8 cellular contexts compared by ENCODE assay signal in genomic region chr17:64448665-64449512, GRCh38. TPM values are rescaled to one million over a fixed set of nuclear protein-coding genes. Genes with fewer than 3 reads are reported as not detected.
A peak's percentile ranks its signal among the peaks of the same experiment; 100 is the strongest.
DNase-seq lines count a peak whose midpoint lies in the region; ATAC-seq and TF ChIP-seq lines count a peak whose summit lies in the region.

Gene MILR1 (plus strand): TSS chr17:64449115. CDS start chr17:64449169, 54 bp downstream.

- H3K9me3 ChIP-seq in SU-DHL-6 (ENCODE audit: insufficient read depth, low read length) (no peaks in the 10 kb centered on the region), skeletal muscle satellite cell (replicated peaks; ENCODE audit: low read length) (no peaks in the 10 kb centered on the region), Caco-2 (no peaks in the 10 kb centered on the region)

- POLR2A ChIA-PET in Caco-2 (lab: Charles Lee): no interaction called here

- H3K4me3 Mint-ChIP-seq in Caco-2 (ENCODE audit: unreplicated experiment): no peak within 1 kb of the TSS

- CTCF ChIA-PET in Caco-2 (lab: Charles Lee): interaction anchor here (0.6 kb wide), 1 partner anchor 70 kb away, joined by 3 read pairs; no protein-coding TSS in a partner anchor

- no peak within 1 kb of the TSS for H3K27ac Mint-ChIP-seq in Caco-2 (ENCODE audit: unreplicated experiment)

- no peaks in the 10 kb centered on the region for H3F3A ChIP-seq in SU-DHL-6 (ENCODE audit: insufficient read depth)

- H3K36me3 ChIP-seq in SU-DHL-6 (ENCODE audit: low read length) (no peaks in the 10 kb centered on the region), skeletal muscle satellite cell (ENCODE audit: insufficient read depth, low read length) (no peaks in the 10 kb centered on the region), Caco-2 (ENCODE audit: control insufficient read depth, insufficient read depth, low read length) (no peaks in the 10 kb centered on the region)

- H3K4me3 ChIP-seq in SU-DHL-6 (ENCODE audit: insufficient read depth, low read length, poor library complexity, severe bottlenecking) (peak within 1 kb of the TSS; percentile 42), skeletal muscle satellite cell (ENCODE audit: low read length) (peak within 1 kb of the TSS; percentile 53), Caco-2 (ENCODE audit: low read depth, low read length) (no peak within 1 kb of the TSS)

- no peaks in the 10 kb centered on the region for H3K36me3 Mint-ChIP-seq in Caco-2 (ENCODE audit: insufficient read depth, unreplicated experiment)

- DNase-seq in AG20443 (ENCODE audit: low spot score) (peak; percentile 82), foreskin keratinocyte (peak; percentile 30 to 42), Caco-2 (no peak)
- no peak for DNase-seq in stimulated activated CD4-positive, alpha-beta T cell treated with anti-CD3 and anti-CD28 coated beads, Interleukin-1b, Interleukin-23, amount 100 ng/mL, for 48 hours
- DNase-seq in activated CD8-positive, alpha-beta memory T cell treated with anti-CD3 and anti-CD28 coated beads, Interleukin-2, amount 50 U/mL, for 4 hours: no peak

- H3K4me2 ChIP-seq in SU-DHL-6 (ENCODE audit: low read depth, low read length, poor library complexity, severe bottlenecking): peak within 1 kb of the TSS; percentile 62
- H3K4me2 ChIP-seq in skeletal muscle satellite cell (ENCODE audit: low read length): peak within 1 kb of the TSS; percentile 73

- intact Hi-C loops in Caco-2 (cut with micrococcal nuclease; ENCODE audit: unreplicated experiment): no loop called here

- H3K9me2 ChIP-seq in SU-DHL-6 (replicated peaks; ENCODE audit: insufficient read depth, low read length): no peaks in the 10 kb centered on the region

- H3K79me2 ChIP-seq in SU-DHL-6 (ENCODE audit: insufficient read depth, low read length): no peaks in the 10 kb centered on the region

- H4K20me1 ChIP-seq in SU-DHL-6 (ENCODE audit: low read depth, low read length): no peaks in the 10 kb centered on the region

- TF ChIP-seq CTCF in SU-DHL-6 (IDR thresholded peaks at IDR 0.05; ENCODE audit: insufficient read depth, low read length, poor library complexity, severe bottlenecking) (no peak), foreskin keratinocyte (conservative IDR thresholded peaks at IDR 0.05) (no peak), Caco-2 (IDR thresholded peaks at IDR 0.05; ENCODE audit: insufficient read depth in 1 of 2, low read depth in 1 of 2, low read length in 1 of 2, severe bottlenecking in 1 of 2, unreplicated experiment in 1 of 2) (no peak)

- H2AFZ ChIP-seq in SU-DHL-6 (ENCODE audit: low read depth, low read length, severe bottlenecking): peak within 1 kb of the TSS; percentile 57

- H3K9ac ChIP-seq in SU-DHL-6 (ENCODE audit: low read length) (peak within 1 kb of the TSS; percentile 24; the same call in 1 of the 2 replicates), skeletal muscle satellite cell (ENCODE audit: low read depth, low read length) (peak within 1 kb of the TSS; percentile 52)

- H3K9me3 Mint-ChIP-seq in Caco-2 (ENCODE audit: unreplicated experiment): no peaks in the 10 kb centered on the region

- H3K27me3 ChIP-seq in SU-DHL-6 (ENCODE audit: low read length) (no peaks in the 10 kb centered on the region), foreskin keratinocyte (no peaks in the 10 kb centered on the region), skeletal muscle satellite cell (ENCODE audit: control insufficient read depth, insufficient read depth, low read length) (no peaks in the 10 kb centered on the region), Caco-2 (replicated peaks; ENCODE audit: control insufficient read depth, insufficient read depth, low read length) (no peaks in the 10 kb centered on the region)

- H3K27ac ChIP-seq in SU-DHL-6 (ENCODE audit: low read depth, low read length) (peak within 1 kb of the TSS; percentile 27; the same call in 1 of the 2 replicates), foreskin keratinocyte (no peak within 1 kb of the TSS)

- no peaks in the 10 kb centered on the region for H3K4me1 Mint-ChIP-seq in Caco-2 (ENCODE audit: low read depth, unreplicated experiment)

- H3K27me3 Mint-ChIP-seq in Caco-2 (ENCODE audit: insufficient read depth, unreplicated experiment): no peaks in the 10 kb centered on the region

- no peaks in the 10 kb centered on the region for H3K4me1 ChIP-seq in foreskin keratinocyte
- H3K4me1 ChIP-seq in skeletal muscle satellite cell (ENCODE audit: control insufficient read depth, insufficient read depth, low read length): peaks cover 14% of the 10 kb centered on the region
- H3K4me1 ChIP-seq in Caco-2: no peaks in the 10 kb centered on the region

- BruUV-seq in Caco-2 (replicated peaks; lab: Mats Ljungman, UMichigan): no TSS peak

- ATAC-seq in GM21737 (IDR thresholded peaks at IDR 0.05; ENCODE audit: unreplicated experiment) (peak; percentile 89), foreskin keratinocyte (no peak)

RNA-seq across cellular contexts. Expression of gene MILR1, which starts in this region (rescaled TPM):
- total RNA-seq in foreskin keratinocyte (not detected in 2 replicates), Caco-2 (2022) (not detected in 2 replicates)
- not detected in 2 replicates for polyA plus RNA-seq in foreskin keratinocyte
- total RNA-seq in skeletal muscle satellite cell (2012; rRNA removed): 26.2 and 28.6 TPM in 2 replicates

Comparison
In these comparisons a context has a peak if more than half of its experiments do, and no peak if none do; other contexts are left out.
1. Peak in DNase-seq in foreskin keratinocyte; RNA of the gene not detected or under 1 TPM.